ENCODE assay signal across 8 cellular contexts in genomic region chr3:53045107-53045783, GRCh38. TPM values are rescaled to one million over a fixed set of nuclear protein-coding genes. Genes with fewer than 3 reads are reported as not detected.
DNase-seq lines count a peak whose midpoint lies in the region; ATAC-seq and TF ChIP-seq lines count a peak whose summit lies in the region.

No MANE protein-coding gene starts in this region.

- under 1% methylated on average over 69 of the region's 138 CpGs for WGBS in prostate gland

- intact Hi-C loops in prostate gland (cut with DNase I), result no loop called here

- peak overlapping the region; percentile 75 for H3K4me3 ChIP-seq in AG10803 (ENCODE audit: low read length)
- peak overlapping the region; percentile 90 to 96 for H3K4me3 ChIP-seq in right atrium auricular region
- H3K4me3 ChIP-seq in prostate gland, result peak overlapping the region; percentile 91 to 92

- TF ChIP-seq CTCF in AG10803 (conservative IDR thresholded peaks at IDR 0.05; ENCODE audit: low read length) (no peak), right atrium auricular region (IDR thresholded peaks at IDR 0.05) (no peak), prostate gland (IDR thresholded peaks at IDR 0.05) (no peak)

- H3K4me1 ChIP-seq in right atrium auricular region (peaks cover 0 to 15% of the 10 kb centered on the region in 2 donors), prostate gland (replicated peaks) (no peaks in the 10 kb centered on the region)

- H3K9me3 ChIP-seq in right atrium auricular region (no peaks in the 10 kb centered on the region), prostate gland (no peaks in the 10 kb centered on the region)

- H3K27me3 ChIP-seq in right atrium auricular region (no peaks in the 10 kb centered on the region), prostate gland (replicated peaks; ENCODE audit: insufficient read depth) (no peaks in the 10 kb centered on the region)

- no peaks in the 10 kb centered on the region for H3K36me3 ChIP-seq in right atrium auricular region
- no peaks in the 10 kb centered on the region for H3K36me3 ChIP-seq in prostate gland

- TF ChIP-seq POLR2A in prostate gland (IDR thresholded peaks at IDR 0.05), result no peak

- peak; percentile 25 for ATAC-seq in GM18873 (IDR thresholded peaks at IDR 0.05; ENCODE audit: low FRiP score, unreplicated experiment)
- peak; percentile 34 for ATAC-seq in HG03175 (IDR thresholded peaks at IDR 0.05; ENCODE audit: unreplicated experiment)
- ATAC-seq in SK-N-SH treated with all-trans-retinoic acid at 6 μM for 48 hours, result peak; percentile 21

- peak; percentile 44 for DNase-seq in AG10803 (ENCODE audit: low read depth)
- DNase-seq in amniotic stem cell (lab: John Stamatoyannopoulos, UW), result peak; percentile 42
- DNase-seq in right atrium auricular region (ENCODE audit: low spot score), result no peak
- DNase-seq in prostate gland (ENCODE audit: low spot score), result peak; percentile 17
- DNase-seq in NCI-H2107 (lab: John Stamatoyannopoulos, UW), result no peak

- H3K27ac ChIP-seq in right atrium auricular region, result peak overlapping the region; percentile 93 to 96
- peak overlapping the region; percentile 85 to 92 for H3K27ac ChIP-seq in prostate gland

TF ChIP-seq in SK-N-SH treated with all-trans-retinoic acid at 6 μM for 48 hours, 23 proteins besides CTCF, POLR2A, EP300 and RAD21:
- no peak for TF ChIP-seq ZNF565 (CRISPR knock-in tag; conservative IDR thresholded peaks at IDR 0.05; ENCODE audit: low read depth)
- TF ChIP-seq TCF4 (CRISPR knock-in tag; IDR thresholded peaks at IDR 0.05; ENCODE audit: borderline replicate concordance), result no peak
- no peak for TF ChIP-seq OSR1 (CRISPR knock-in tag; IDR thresholded peaks at IDR 0.05)
- TF ChIP-seq ZFP3 (CRISPR knock-in tag; IDR thresholded peaks at IDR 0.05), result no peak
- TF ChIP-seq TOX (CRISPR knock-in tag; IDR thresholded peaks at IDR 0.05; ENCODE audit: borderline replicate concordance), result no peak
- TF ChIP-seq SNAI2 (CRISPR knock-in tag; IDR thresholded peaks at IDR 0.05), result no peak
- no peak for TF ChIP-seq PPARA (CRISPR knock-in tag; IDR thresholded peaks at IDR 0.05; ENCODE audit: borderline replicate concordance)
- TF ChIP-seq CSDC2 (CRISPR knock-in tag; IDR thresholded peaks at IDR 0.05), result no peak
- no peak for TF ChIP-seq ARNTL (CRISPR knock-in tag; IDR thresholded peaks at IDR 0.05; ENCODE audit: borderline replicate concordance, low read depth)
- TF ChIP-seq ZNF8 (CRISPR knock-in tag; IDR thresholded peaks at IDR 0.05), result no peak
- no peak for TF ChIP-seq POU6F1 (CRISPR knock-in tag; IDR thresholded peaks at IDR 0.05; ENCODE audit: borderline replicate concordance, low read depth)
- no peak for TF ChIP-seq PATZ1 (CRISPR knock-in tag; IDR thresholded peaks at IDR 0.05; ENCODE audit: borderline replicate concordance)
- TF ChIP-seq RARB (CRISPR knock-in tag; IDR thresholded peaks at IDR 0.05), result no peak

RNA-seq across cellular contexts. Expression of gene SFMBT1, which starts 0.6 kb away (rescaled TPM):
- total RNA-seq in right atrium auricular region (10 to 100 TPM; 16.7 to 17.4 TPM), prostate gland (10 to 100 TPM; 35.3 to 37.4 TPM)

Comparison
In these comparisons a context has a peak if more than half of its experiments do, and no peak if none do; other contexts are left out.
1. DNase-seq: peak in AG10803 (single experiment), amniotic stem cell (single experiment) and prostate gland (single experiment); none in right atrium auricular region (single experiment) and NCI-H2107 (single experiment).
2. Peak in every context shown above with its lines, with median percentiles within 50 percentile points of each other: H3K4me3 ChIP-seq and ATAC-seq.